1 cellular context compared by ENCODE assay signal in the genomic region with DNA sequence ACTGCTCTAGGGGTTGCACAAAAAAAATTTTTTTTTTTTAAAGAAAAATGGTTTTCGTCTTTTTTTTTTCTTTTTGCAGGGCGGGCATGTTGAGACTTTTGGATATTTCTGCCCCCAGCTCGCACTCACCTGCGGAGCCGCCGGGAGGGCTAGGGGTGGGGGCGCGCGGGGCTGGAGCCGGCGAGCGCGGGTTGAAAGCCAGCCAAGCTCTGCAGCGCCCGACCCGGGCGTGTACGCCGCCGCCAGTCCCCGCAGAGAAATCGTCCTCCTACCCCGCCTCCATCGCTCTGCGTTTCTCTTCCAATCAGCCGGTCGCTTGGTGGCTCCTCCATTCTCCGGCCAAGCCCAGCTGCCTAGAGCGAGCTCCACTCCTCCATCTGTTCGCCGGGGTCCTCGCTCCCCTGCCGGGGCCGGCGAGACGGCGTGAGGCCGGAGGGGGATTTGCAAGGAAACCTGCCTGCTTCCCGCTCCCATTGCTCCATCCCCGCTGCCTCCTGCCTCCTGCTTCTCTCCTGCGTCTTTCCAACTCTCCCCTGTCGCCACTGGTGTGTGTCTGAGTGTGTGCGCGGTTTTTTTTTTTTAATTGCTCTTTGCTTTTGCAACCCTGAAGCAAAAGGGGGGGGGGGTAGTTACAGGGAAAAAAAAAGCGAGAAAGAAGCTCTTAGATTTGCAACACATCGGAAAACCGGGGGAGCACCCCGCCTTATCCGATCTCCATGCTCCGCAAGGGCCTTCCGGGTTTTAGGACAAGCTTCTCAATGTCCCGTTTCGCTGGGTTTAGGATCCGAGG.
TF ChIP-seq lines count a peak whose summit lies in the region.

No MANE protein-coding gene starts in this region.

TF ChIP-seq in HepG2, 621 proteins besides CTCF, POLR2A, EP300 and RAD21 (continued from another document and continues in another):
- no peak for TF ChIP-seq IRX3 (CRISPR knock-in tag; IDR thresholded peaks at IDR 0.05; ENCODE audit: borderline replicate concordance, low read depth)
- peak; percentile 36; the same call in 1 of the 2 replicates for TF ChIP-seq ZNF563 (CRISPR knock-in tag; IDR thresholded peaks at IDR 0.05)
- TF ChIP-seq ZNF274 (CRISPR knock-in tag; IDR thresholded peaks at IDR 0.05), result 0 out of 2 replicates have a peak, but pooled peaks have one; percentile 30
- peak; percentile 21 for TF ChIP-seq HNRNPH1 (optimal IDR thresholded peaks at IDR 0.05; ENCODE audit: low read depth, low read length)
- TF ChIP-seq POLR2G (IDR thresholded peaks at IDR 0.05; ENCODE audit: low read depth, low read length), result peak; percentile 64; the same call in 1 of the 2 replicates
- TF ChIP-seq POGZ (CRISPR knock-in tag; IDR thresholded peaks at IDR 0.05), result no peak
- TF ChIP-seq PHF8 (CRISPR knock-in tag; IDR thresholded peaks at IDR 0.05), result peak; percentile 4; the same call in 1 of the 2 replicates
- TF ChIP-seq ZNF3 (CRISPR knock-in tag; IDR thresholded peaks at IDR 0.05), result no peak
- TF ChIP-seq NR2F6 (IDR thresholded peaks at IDR 0.05), result no peak
- no peak for TF ChIP-seq NR2F6 (CRISPR knock-in tag; IDR thresholded peaks at IDR 0.05)
- peak; percentile 27; the same call in 1 of the 2 replicates for TF ChIP-seq MAZ (IDR thresholded peaks at IDR 0.05; ENCODE audit: borderline replicate concordance, low read depth, low read length)
- peak; percentile 53 for TF ChIP-seq MAZ (CRISPR knock-in tag; IDR thresholded peaks at IDR 0.05; ENCODE audit: low read depth)
- no peak for TF ChIP-seq ZSCAN21 (CRISPR knock-in tag; IDR thresholded peaks at IDR 0.05; ENCODE audit: borderline replicate concordance)
- TF ChIP-seq, protein P1, sequence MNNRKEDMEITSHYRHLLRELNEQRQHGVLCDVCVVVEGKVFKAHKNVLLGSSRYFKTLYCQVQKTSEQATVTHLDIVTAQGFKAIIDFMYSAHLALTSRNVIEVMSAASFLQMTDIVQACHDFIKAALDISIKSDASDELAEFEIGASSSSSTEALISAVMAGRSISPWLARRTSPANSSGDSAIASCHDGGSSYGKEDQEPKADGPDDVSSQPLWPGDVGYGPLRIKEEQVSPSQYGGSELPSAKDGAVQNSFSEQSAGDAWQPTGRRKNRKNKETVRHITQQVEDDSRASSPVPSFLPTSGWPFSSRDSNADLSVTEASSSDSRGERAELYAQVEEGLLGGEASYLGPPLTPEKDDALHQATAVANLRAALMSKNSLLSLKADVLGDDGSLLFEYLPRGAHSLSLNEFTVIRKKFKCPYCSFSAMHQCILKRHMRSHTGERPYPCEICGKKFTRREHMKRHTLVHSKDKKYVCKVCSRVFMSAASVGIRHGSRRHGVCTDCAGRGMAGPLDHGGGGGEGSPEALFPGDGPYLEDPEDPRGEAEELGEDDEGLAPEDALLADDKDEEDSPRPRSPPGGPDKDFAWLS (CRISPR knock-in tag; IDR thresholded peaks at IDR 0.05; ENCODE audit: borderline replicate concordance), result no peak
- TF ChIP-seq ZNF543 (CRISPR knock-in tag; IDR thresholded peaks at IDR 0.05), result peak; percentile 24; the same call in 1 of the 2 replicates
- TF ChIP-seq ZNF569 (CRISPR knock-in tag; IDR thresholded peaks at IDR 0.05; ENCODE audit: borderline replicate concordance), result no peak
- no peak for TF ChIP-seq MBD4 (IDR thresholded peaks at IDR 0.05; ENCODE audit: borderline replicate concordance, low read length)
- TF ChIP-seq TARDBP (CRISPR knock-in tag; IDR thresholded peaks at IDR 0.05), result peak; percentile 48; the same call in 1 of the 2 replicates
- TF ChIP-seq ZNF260 (CRISPR knock-in tag; IDR thresholded peaks at IDR 0.05; ENCODE audit: borderline replicate concordance, low read depth), result no peak
- TF ChIP-seq ZNF589 (CRISPR knock-in tag; conservative IDR thresholded peaks at IDR 0.05), result no peak
- no peak for TF ChIP-seq PPARG (CRISPR knock-in tag; conservative IDR thresholded peaks at IDR 0.05)
- no peak for TF ChIP-seq ZNF468 (CRISPR knock-in tag; IDR thresholded peaks at IDR 0.05)
- TF ChIP-seq MAFG (CRISPR knock-in tag; IDR thresholded peaks at IDR 0.05), result no peak
- no peak for TF ChIP-seq TBL1XR1 (IDR thresholded peaks at IDR 0.05; ENCODE audit: borderline replicate concordance, low read length, partially characterized antibody)
- TF ChIP-seq, protein P2, sequence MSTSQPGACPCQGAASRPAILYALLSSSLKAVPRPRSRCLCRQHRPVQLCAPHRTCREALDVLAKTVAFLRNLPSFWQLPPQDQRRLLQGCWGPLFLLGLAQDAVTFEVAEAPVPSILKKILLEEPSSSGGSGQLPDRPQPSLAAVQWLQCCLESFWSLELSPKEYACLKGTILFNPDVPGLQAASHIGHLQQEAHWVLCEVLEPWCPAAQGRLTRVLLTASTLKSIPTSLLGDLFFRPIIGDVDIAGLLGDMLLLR (CRISPR knock-in tag; IDR thresholded peaks at IDR 0.05), result peak; percentile 67; the same call in 1 of the 2 replicates
- no peak for TF ChIP-seq FOSL2 (CRISPR knock-in tag; IDR thresholded peaks at IDR 0.05)
- TF ChIP-seq ZNF251 (CRISPR knock-in tag; IDR thresholded peaks at IDR 0.05), result no peak
- TF ChIP-seq ZNF709 (CRISPR knock-in tag; IDR thresholded peaks at IDR 0.05), result no peak
- TF ChIP-seq, protein P3, sequence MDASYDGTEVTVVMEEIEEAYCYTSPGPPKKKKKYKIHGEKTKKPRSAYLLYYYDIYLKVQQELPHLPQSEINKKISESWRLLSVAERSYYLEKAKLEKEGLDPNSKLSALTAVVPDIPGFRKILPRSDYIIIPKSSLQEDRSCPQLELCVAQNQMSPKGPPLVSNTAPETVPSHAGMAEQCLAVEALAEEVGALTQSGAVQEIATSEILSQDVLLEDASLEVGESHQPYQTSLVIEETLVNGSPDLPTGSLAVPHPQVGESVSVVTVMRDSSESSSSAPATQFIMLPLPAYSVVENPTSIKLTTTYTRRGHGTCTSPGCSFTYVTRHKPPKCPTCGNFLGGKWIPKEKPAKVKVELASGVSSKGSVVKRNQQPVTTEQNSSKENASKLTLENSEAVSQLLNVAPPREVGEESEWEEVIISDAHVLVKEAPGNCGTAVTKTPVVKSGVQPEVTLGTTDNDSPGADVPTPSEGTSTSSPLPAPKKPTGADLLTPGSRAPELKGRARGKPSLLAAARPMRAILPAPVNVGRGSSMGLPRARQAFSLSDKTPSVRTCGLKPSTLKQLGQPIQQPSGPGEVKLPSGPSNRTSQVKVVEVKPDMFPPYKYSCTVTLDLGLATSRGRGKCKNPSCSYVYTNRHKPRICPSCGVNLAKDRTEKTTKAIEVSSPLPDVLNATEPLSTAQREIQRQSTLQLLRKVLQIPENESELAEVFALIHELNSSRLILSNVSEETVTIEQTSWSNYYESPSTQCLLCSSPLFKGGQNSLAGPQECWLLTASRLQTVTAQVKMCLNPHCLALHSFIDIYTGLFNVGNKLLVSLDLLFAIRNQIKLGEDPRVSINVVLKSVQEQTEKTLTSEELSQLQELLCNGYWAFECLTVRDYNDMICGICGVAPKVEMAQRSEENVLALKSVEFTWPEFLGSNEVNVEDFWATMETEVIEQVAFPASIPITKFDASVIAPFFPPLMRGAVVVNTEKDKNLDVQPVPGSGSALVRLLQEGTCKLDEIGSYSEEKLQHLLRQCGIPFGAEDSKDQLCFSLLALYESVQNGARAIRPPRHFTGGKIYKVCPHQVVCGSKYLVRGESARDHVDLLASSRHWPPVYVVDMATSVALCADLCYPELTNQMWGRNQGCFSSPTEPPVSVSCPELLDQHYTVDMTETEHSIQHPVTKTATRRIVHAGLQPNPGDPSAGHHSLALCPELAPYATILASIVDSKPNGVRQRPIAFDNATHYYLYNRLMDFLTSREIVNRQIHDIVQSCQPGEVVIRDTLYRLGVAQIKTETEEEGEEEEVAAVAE (CRISPR knock-in tag; IDR thresholded peaks at IDR 0.05; ENCODE audit: borderline replicate concordance), result peak; percentile 91
- peak; percentile 23; the same call in 1 of the 2 replicates for TF ChIP-seq KDM3A (CRISPR knock-in tag; IDR thresholded peaks at IDR 0.05; ENCODE audit: low read depth)
- TF ChIP-seq, protein P4, sequence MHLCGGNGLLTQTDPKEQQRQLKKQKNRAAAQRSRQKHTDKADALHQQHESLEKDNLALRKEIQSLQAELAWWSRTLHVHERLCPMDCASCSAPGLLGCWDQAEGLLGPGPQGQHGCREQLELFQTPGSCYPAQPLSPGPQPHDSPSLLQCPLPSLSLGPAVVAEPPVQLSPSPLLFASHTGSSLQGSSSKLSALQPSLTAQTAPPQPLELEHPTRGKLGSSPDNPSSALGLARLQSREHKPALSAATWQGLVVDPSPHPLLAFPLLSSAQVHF (CRISPR knock-in tag; IDR thresholded peaks at IDR 0.05), result 0 out of 2 replicates have a peak, but pooled peaks have one; percentile 60
- no peak for TF ChIP-seq ZNF841 (CRISPR knock-in tag; IDR thresholded peaks at IDR 0.05; ENCODE audit: borderline replicate concordance)
- TF ChIP-seq, protein P5, sequence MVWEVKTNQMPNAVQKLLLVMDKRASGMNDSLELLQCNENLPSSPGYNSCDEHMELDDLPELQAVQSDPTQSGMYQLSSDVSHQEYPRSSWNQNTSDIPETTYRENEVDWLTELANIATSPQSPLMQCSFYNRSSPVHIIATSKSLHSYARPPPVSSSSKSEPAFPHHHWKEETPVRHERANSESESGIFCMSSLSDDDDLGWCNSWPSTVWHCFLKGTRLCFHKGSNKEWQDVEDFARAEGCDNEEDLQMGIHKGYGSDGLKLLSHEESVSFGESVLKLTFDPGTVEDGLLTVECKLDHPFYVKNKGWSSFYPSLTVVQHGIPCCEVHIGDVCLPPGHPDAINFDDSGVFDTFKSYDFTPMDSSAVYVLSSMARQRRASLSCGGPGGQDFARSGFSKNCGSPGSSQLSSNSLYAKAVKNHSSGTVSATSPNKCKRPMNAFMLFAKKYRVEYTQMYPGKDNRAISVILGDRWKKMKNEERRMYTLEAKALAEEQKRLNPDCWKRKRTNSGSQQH (CRISPR knock-in tag; IDR thresholded peaks at IDR 0.05; ENCODE audit: low read depth), result 0 out of 2 replicates have a peak, but pooled peaks have one; percentile 35
- TF ChIP-seq ZNF567 (CRISPR knock-in tag; IDR thresholded peaks at IDR 0.05; ENCODE audit: borderline replicate concordance), result no peak
- TF ChIP-seq KAT2B (IDR thresholded peaks at IDR 0.05; ENCODE audit: borderline replicate concordance, low read depth, low read length), result no peak
- no peak for TF ChIP-seq SRSF4 (IDR thresholded peaks at IDR 0.05; ENCODE audit: low read depth, low read length, poor library complexity, severe bottlenecking)
- no peak for TF ChIP-seq MTF2 (CRISPR knock-in tag; IDR thresholded peaks at IDR 0.05; ENCODE audit: borderline replicate concordance)
- TF ChIP-seq ZNF670 (CRISPR knock-in tag; IDR thresholded peaks at IDR 0.05; ENCODE audit: borderline replicate concordance), result peak; percentile 35; the same call in 1 of the 2 replicates
- TF ChIP-seq, protein P6, sequence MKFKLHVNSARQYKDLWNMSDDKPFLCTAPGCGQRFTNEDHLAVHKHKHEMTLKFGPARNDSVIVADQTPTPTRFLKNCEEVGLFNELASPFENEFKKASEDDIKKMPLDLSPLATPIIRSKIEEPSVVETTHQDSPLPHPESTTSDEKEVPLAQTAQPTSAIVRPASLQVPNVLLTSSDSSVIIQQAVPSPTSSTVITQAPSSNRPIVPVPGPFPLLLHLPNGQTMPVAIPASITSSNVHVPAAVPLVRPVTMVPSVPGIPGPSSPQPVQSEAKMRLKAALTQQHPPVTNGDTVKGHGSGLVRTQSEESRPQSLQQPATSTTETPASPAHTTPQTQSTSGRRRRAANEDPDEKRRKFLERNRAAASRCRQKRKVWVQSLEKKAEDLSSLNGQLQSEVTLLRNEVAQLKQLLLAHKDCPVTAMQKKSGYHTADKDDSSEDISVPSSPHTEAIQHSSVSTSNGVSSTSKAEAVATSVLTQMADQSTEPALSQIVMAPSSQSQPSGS (CRISPR knock-in tag; IDR thresholded peaks at IDR 0.05), result peak; percentile 32; the same call in 1 of the 2 replicates
- no peak for TF ChIP-seq ZNF547 (CRISPR knock-in tag; IDR thresholded peaks at IDR 0.05)
- TF ChIP-seq, protein P7, sequence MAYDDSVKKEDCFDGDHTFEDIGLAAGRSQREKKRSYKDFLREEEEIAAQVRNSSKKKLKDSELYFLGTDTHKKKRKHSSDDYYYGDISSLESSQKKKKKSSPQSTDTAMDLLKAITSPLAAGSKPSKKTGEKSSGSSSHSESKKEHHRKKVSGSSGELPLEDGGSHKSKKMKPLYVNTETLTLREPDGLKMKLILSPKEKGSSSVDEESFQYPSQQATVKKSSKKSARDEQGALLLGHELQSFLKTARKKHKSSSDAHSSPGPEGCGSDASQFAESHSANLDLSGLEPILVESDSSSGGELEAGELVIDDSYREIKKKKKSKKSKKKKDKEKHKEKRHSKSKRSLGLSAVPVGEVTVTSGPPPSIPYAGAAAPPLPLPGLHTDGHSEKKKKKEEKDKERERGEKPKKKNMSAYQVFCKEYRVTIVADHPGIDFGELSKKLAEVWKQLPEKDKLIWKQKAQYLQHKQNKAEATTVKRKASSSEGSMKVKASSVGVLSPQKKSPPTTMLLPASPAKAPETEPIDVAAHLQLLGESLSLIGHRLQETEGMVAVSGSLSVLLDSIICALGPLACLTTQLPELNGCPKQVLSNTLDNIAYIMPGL (CRISPR knock-in tag; IDR thresholded peaks at IDR 0.05; ENCODE audit: borderline replicate concordance in 1 of 2, low read depth in 1 of 2), result peak; percentile 34 to 77; a peak in 3 of 4 replicates
- no peak for TF ChIP-seq NCOR1 (IDR thresholded peaks at IDR 0.05; ENCODE audit: borderline replicate concordance, low read length)
- TF ChIP-seq, protein P8, sequence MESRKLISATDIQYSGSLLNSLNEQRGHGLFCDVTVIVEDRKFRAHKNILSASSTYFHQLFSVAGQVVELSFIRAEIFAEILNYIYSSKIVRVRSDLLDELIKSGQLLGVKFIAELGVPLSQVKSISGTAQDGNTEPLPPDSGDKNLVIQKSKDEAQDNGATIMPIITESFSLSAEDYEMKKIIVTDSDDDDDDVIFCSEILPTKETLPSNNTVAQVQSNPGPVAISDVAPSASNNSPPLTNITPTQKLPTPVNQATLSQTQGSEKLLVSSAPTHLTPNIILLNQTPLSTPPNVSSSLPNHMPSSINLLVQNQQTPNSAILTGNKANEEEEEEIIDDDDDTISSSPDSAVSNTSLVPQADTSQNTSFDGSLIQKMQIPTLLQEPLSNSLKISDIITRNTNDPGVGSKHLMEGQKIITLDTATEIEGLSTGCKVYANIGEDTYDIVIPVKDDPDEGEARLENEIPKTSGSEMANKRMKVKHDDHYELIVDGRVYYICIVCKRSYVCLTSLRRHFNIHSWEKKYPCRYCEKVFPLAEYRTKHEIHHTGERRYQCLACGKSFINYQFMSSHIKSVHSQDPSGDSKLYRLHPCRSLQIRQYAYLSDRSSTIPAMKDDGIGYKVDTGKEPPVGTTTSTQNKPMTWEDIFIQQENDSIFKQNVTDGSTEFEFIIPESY (CRISPR knock-in tag; IDR thresholded peaks at IDR 0.05), result no peak
- TF ChIP-seq NFE2L2 (IDR thresholded peaks at IDR 0.05; ENCODE audit: low read length), result no peak
